In genomic region chr14:23636317-23637211, GRCh38 we compare ENCODE assay signal across 1 cellular context.
TF ChIP-seq lines count a peak whose summit lies in the region.

Gene DHRS2 (plus strand): TSS chr14:23636364. CDS start chr14:23638865, 2,501 bp downstream.

TF ChIP-seq in WTC11, 78 proteins besides CTCF, POLR2A, EP300 and RAD21 (continued from another document):
- TF ChIP-seq, protein P1, sequence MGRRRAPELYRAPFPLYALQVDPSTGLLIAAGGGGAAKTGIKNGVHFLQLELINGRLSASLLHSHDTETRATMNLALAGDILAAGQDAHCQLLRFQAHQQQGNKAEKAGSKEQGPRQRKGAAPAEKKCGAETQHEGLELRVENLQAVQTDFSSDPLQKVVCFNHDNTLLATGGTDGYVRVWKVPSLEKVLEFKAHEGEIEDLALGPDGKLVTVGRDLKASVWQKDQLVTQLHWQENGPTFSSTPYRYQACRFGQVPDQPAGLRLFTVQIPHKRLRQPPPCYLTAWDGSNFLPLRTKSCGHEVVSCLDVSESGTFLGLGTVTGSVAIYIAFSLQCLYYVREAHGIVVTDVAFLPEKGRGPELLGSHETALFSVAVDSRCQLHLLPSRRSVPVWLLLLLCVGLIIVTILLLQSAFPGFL (CRISPR knock-in tag; IDR thresholded peaks at IDR 0.05; ENCODE audit: borderline replicate concordance) = peak; percentile 94; the same call in 1 of the 2 replicates
- TF ChIP-seq MLX (CRISPR knock-in tag; IDR thresholded peaks at IDR 0.05) (no peak), NR3C1 (CRISPR knock-in tag; conservative IDR thresholded peaks at IDR 0.05; ENCODE audit: low read depth) (no peak), KAT7 (CRISPR knock-in tag; IDR thresholded peaks at IDR 0.05; ENCODE audit: borderline replicate concordance) (no peak), NR1H2 (CRISPR knock-in tag; IDR thresholded peaks at IDR 0.05) (no peak)
- TF ChIP-seq, protein P2, sequence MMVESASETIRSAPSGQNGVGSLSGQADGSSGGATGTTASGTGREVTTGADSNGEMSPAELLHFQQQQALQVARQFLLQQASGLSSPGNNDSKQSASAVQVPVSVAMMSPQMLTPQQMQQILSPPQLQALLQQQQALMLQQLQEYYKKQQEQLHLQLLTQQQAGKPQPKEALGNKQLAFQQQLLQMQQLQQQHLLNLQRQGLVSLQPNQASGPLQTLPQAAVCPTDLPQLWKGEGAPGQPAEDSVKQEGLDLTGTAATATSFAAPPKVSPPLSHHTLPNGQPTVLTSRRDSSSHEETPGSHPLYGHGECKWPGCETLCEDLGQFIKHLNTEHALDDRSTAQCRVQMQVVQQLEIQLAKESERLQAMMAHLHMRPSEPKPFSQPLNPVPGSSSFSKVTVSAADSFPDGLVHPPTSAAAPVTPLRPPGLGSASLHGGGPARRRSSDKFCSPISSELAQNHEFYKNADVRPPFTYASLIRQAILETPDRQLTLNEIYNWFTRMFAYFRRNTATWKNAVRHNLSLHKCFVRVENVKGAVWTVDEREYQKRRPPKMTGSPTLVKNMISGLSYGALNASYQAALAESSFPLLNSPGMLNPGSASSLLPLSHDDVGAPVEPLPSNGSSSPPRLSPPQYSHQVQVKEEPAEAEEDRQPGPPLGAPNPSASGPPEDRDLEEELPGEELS (CRISPR knock-in tag; IDR thresholded peaks at IDR 0.05) = no peak
